21 cellular contexts compared by ENCODE assay signal in the genomic region with DNA sequence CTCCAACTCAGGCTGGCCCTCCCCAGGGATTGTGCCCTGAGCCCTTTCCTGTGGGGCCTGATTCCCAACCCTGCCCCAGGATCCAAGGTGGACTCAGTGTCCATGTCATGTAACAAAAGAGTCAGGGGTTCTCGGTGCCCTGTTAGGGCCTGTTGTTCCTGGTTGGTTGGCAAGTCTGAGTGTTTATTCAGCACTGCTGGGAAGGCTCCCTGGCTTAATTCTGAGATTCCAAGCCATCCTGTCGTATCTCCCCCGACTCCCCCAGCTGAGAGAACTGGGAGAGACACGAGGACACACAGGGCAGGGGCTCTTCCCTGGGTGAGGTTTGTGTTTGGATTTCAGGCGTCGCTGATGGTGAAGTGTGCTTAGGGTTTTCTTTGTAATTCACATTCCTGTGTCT.
"Had no signal": no experiment of that assay in that cellular context is flagged by ENCODE, and none has a peak within 500 bp of the region (broad histone marks: within the 10 kb centered on the region; RNA-seq: fewer than 3 reads in every experiment).

No MANE protein-coding gene starts in this region.

- H3K27ac ChIP-seq: adrenal gland, left ventricle myocardium inferior, parathyroid adenoma, upper lobe of left lung, VCaP had no signal

- H3K27me3 Mint-ChIP-seq: naive B cell, T-helper 17 cell had no signal

- H3K9me3 Mint-ChIP-seq: activated naive CD4-positive, alpha-beta T cell treated with anti-CD3 and anti-CD28 coated beads, Interleukin-2, amount 50 U/mL, for 72 hours; activated T-helper 1 cell treated with anti-CD3 and anti-CD28 coated beads, Interleukin-12 subunit alpha, Interleukin-12 subunit beta, Interleukin-2, Interleukin-4 antibody, amounts not matched to agents 30 ng/mL and 10 ng/mL and 1 ng/mL, durations not matched to agents 14 hours and 24 hours and 36 hours; naive B cell had no signal

- H3K36me3 Mint-ChIP-seq: activated naive CD4-positive, alpha-beta T cell treated with anti-CD3 and anti-CD28 coated beads, Interleukin-2, amount 50 U/mL, for 72 hours; naive B cell had no signal

- H3K4me2 ChIP-seq: smooth muscle cell had no signal

- ATAC-seq: activated naive CD4-positive, alpha-beta T cell treated with anti-CD3 and anti-CD28 coated beads, Interleukin-2, amount 50 U/mL, for 72 hours; mucosa of descending colon; sciatic nerve; T-helper 17 cell had no signal

- H2AFZ ChIP-seq: parathyroid adenoma had no signal

- H3K4me3 Mint-ChIP-seq: activated T-helper 1 cell treated with anti-CD3 and anti-CD28 coated beads, Interleukin-12 subunit alpha, Interleukin-12 subunit beta, Interleukin-2, Interleukin-4 antibody, amounts not matched to agents 30 ng/mL and 10 ng/mL and 1 ng/mL, durations not matched to agents 14 hours and 24 hours and 36 hours; T-helper 17 cell had no signal

- H3K9ac ChIP-seq: parathyroid adenoma had no signal

- H3K9me3 ChIP-seq: adrenal gland, left ventricle myocardium inferior, mucosa of descending colon, stomach, upper lobe of left lung had no signal

- DNase-seq: activated CD4-positive, alpha-beta T cell treated with anti-CD3 and anti-CD28 coated beads, Interleukin-2, amount 50 U/mL, for 48 hours; activated gamma-delta T cell treated with Interleukin-2 at 50 U/mL for 16 hours; activated T-cell treated with anti-CD3 and anti-CD28 coated beads for 4 hours; adrenal gland; erythroblast; foreskin melanocyte; glutamatergic neuron; left ventricle myocardium inferior; mammary epithelial cell; mucosa of descending colon; naive B cell; stimulated activated CD4-positive, alpha-beta T cell treated with anti-CD3 and anti-CD28 coated beads, Interleukin-4, amount 100 ng/mL, for 1 hour; stomach; T-helper 17 cell; upper lobe of left lung had no signal

- H3K4me1 ChIP-seq: adrenal gland had no signal

- H3K36me3 ChIP-seq: adrenal gland, left ventricle myocardium inferior, stomach, upper lobe of left lung had no signal

- H3K27me3 ChIP-seq: adrenal gland, stomach, upper lobe of left lung had no signal

- H3K4me3 ChIP-seq: adrenal gland, left ventricle myocardium inferior, mucosa of descending colon, smooth muscle cell, stomach, upper lobe of left lung had no signal

- H3K27ac Mint-ChIP-seq: activated naive CD4-positive, alpha-beta T cell treated with anti-CD3 and anti-CD28 coated beads, Interleukin-2, amount 50 U/mL, for 72 hours; activated T-helper 1 cell treated with anti-CD3 and anti-CD28 coated beads, Interleukin-12 subunit alpha, Interleukin-12 subunit beta, Interleukin-2, Interleukin-4 antibody, amounts not matched to agents 30 ng/mL and 10 ng/mL and 1 ng/mL, durations not matched to agents 14 hours and 24 hours and 36 hours; T-helper 17 cell had no signal
